9 cellular contexts compared by ENCODE assay signal in the genomic region with DNA sequence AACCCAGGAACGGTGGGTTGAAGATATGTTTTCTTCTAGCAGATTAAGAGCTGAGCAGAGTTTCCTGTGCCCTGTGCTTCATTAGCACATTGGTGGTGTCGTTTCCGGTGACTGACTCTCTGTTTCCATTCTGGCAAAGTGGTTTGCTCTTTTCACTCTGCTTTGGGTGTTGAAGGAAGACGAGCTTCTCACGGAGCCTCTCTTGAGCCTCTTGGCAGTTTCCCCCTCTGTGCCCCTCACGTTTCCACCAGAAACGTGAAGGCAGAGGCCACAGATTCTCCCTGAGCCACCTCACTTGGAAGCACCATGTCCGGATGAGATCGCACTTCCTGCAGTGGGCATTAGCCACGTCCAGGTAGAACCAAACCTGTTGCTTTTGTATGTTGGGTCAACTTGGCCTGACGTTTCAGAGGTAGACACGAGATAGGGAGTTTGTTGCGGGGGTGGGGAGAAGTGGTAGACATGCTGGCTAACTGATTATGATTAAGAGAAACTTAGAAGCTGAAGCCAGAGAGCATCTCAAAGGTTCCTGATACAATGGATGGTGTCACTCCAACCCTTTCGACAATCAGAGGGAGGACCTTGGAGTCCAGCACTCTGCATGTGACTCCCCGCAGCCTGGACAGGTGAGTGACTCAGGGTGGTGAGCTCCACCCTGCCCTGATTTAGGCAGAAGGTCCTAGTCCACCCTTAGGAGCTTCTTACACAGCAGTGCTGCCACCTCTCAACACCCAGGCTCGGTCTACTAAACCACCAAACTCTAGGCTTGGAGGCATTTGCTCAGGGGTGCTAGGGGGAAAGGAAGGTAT. TPM values are rescaled to one million over a fixed set of nuclear protein-coding genes. Genes with fewer than 3 reads are reported as not detected.
DNase-seq lines count a peak whose midpoint lies in the region; ATAC-seq and TF ChIP-seq lines count a peak whose summit lies in the region.
"Had no signal": no experiment of that assay in that cellular context is flagged by ENCODE, and none has a peak within 500 bp of the region (broad histone marks: within the 10 kb centered on the region; RNA-seq: fewer than 3 reads in every experiment).

Gene LAX1 (plus strand): TSS at position 155 of the 809 bp plus-strand sequence. CDS start 383 bp downstream, at position 538.

- peaks cover 36 to 78% (median 51%) of the 10 kb centered on the region in 7 donors for H3K4me1 Mint-ChIP-seq in naive thymus-derived CD4-positive, alpha-beta T cell

- CTCF ChIA-PET in naive thymus-derived CD4-positive, alpha-beta T cell (lab: Charles Lee), result interaction anchor here (0.6 to 2.2 kb wide), 11 partner anchors 10 to 277 kb away, joined by 3 to 13 read pairs (median 4); partner anchors contain the start of gene ATP2B4

- peak within 1 kb of the TSS; percentile 72 for H3K4me3 ChIP-seq in naive thymus-derived CD4-positive, alpha-beta T cell (ENCODE audit: low read length)
- H3K4me3 ChIP-seq in dorsolateral prefrontal cortex, result no peak within 1 kb of the TSS

- TF ChIP-seq CTCF in dorsolateral prefrontal cortex (IDR thresholded peaks at IDR 0.05 in 54 of 56, conservative IDR thresholded peaks at IDR 0.05 in 2 of 56; ENCODE audit: low read depth in 1 of 56, partially characterized antibody in 56 of 56), result no peak

- peak within 1 kb of the TSS; percentile 90 to 99 (median 97) for H3K4me3 Mint-ChIP-seq in naive thymus-derived CD4-positive, alpha-beta T cell

- H3K36me3 ChIP-seq in naive thymus-derived CD4-positive, alpha-beta T cell (ENCODE audit: control insufficient read depth in 2 of 3, insufficient read depth in 3 of 3, low read length in 3 of 3), result peaks cover 0 to 5% (median 4%) of the 10 kb centered on the region in 3 experiments

- H3K27ac Mint-ChIP-seq in naive thymus-derived CD4-positive, alpha-beta T cell, result peak within 1 kb of the TSS; percentile 97 to 99 (median 98)

- peaks cover 4 to 17% (median 8%) of the 10 kb centered on the region in 5 donors for H3K36me3 Mint-ChIP-seq in naive thymus-derived CD4-positive, alpha-beta T cell

- peak; percentile 73 for DNase-seq in activated CD8-positive, alpha-beta memory T cell treated with anti-CD3 and anti-CD28 coated beads, Interleukin-2, amount 50 U/mL, for 1 hour (ENCODE audit: extremely low read depth)
- DNase-seq in naive thymus-derived CD4-positive, alpha-beta T cell, result peak; percentile 15 to 87 (median 81)
- DNase-seq in NCI-H748 (lab: John Stamatoyannopoulos, UW; ENCODE audit: unreplicated experiment) (no peak), dorsolateral prefrontal cortex (no peak), head of caudate nucleus (no peak)

- POLR2A ChIA-PET in naive thymus-derived CD4-positive, alpha-beta T cell (lab: Charles Lee), result interaction anchor here (0.6 to 3.6 kb wide), 27 partner anchors 8 to 652 kb away, joined by 3 to 18 read pairs (median 5); partner anchors contain the start of gene ATP2B4

- ATAC-seq in GM19035 (IDR thresholded peaks at IDR 0.05; ENCODE audit: unreplicated experiment) (peak; percentile 87), HG03520 (IDR thresholded peaks at IDR 0.05; ENCODE audit: unreplicated experiment) (peak; percentile 84), HG03457 (IDR thresholded peaks at IDR 0.05; ENCODE audit: unreplicated experiment) (no peak)
- peak; percentile 90 for ATAC-seq in naive thymus-derived CD4-positive, alpha-beta T cell

- H3K27ac ChIP-seq in naive thymus-derived CD4-positive, alpha-beta T cell (ENCODE audit: low read depth, low read length), result peak within 1 kb of the TSS; percentile 88
- no peak within 1 kb of the TSS for H3K27ac ChIP-seq in dorsolateral prefrontal cortex

- no peaks in the 10 kb centered on the region for H3K9me3 Mint-ChIP-seq in naive thymus-derived CD4-positive, alpha-beta T cell

- no peaks in the 10 kb centered on the region for H3K9me3 ChIP-seq in naive thymus-derived CD4-positive, alpha-beta T cell (ENCODE audit: control insufficient read depth in 2 of 3, low read length in 3 of 3)

- H3K27me3 ChIP-seq in naive thymus-derived CD4-positive, alpha-beta T cell (ENCODE audit: control insufficient read depth in 2 of 2, insufficient read depth in 2 of 2, low read length in 2 of 2), result no peaks in the 10 kb centered on the region
- no peaks in the 10 kb centered on the region for H3K27me3 ChIP-seq in dorsolateral prefrontal cortex

- H3K27me3 Mint-ChIP-seq in naive thymus-derived CD4-positive, alpha-beta T cell, result no peaks in the 10 kb centered on the region

- intact Hi-C loops in naive thymus-derived CD4-positive, alpha-beta T cell (cut with micrococcal nuclease), result loop anchor here (1.0 to 10.0 kb wide), 15 partner anchors 11 to 646 kb away; partner anchors contain the start of genes ATP2B4 (in 2 of the 2) and PPP1R15B (in 1 of the 2)
- intact Hi-C loops in dorsolateral prefrontal cortex (cut with DNase I), result no loop called here
- intact Hi-C loops in head of caudate nucleus (cut with DNase I), result no loop called here

- H3K4me1 ChIP-seq in naive thymus-derived CD4-positive, alpha-beta T cell (ENCODE audit: control insufficient read depth in 2 of 2, insufficient read depth in 2 of 2, low read length in 2 of 2), result peaks cover 44 to 45% of the 10 kb centered on the region in 2 donors

RNA-seq across cellular contexts. Expression of gene LAX1, which starts in this region (rescaled TPM):
- total RNA-seq in naive thymus-derived CD4-positive, alpha-beta T cell, result 10 to 100 TPM; 12.9 to 36.1 (median 18.6) TPM
- 10 to 100 TPM; 16.5 to 38.6 TPM for polyA plus RNA-seq in naive thymus-derived CD4-positive, alpha-beta T cell
- under 1 TPM in 12 of 120 experiments, not detected in 108; 0.16 to 0.41 (median 0.26) TPM for total RNA-seq in dorsolateral prefrontal cortex
- total RNA-seq: M059J had no signal

Comparison
In these comparisons a context has a peak if more than half of its experiments do, and no peak if none do; other contexts are left out.
1. RNA of gene LAX1 (total RNA-seq): 12.9 to 36.1 TPM in naive thymus-derived CD4-positive, alpha-beta T cell; 0.16 to 0.41 TPM in dorsolateral prefrontal cortex; every median in the first group is over 4 times any median in the second.
2. DNase-seq: peak in activated CD8-positive, alpha-beta memory T cell treated with anti-CD3 and anti-CD28 coated beads, Interleukin-2, amount 50 U/mL, for 1 hour (single experiment) and naive thymus-derived CD4-positive, alpha-beta T cell (9 of 9); none in NCI-H748 (single experiment), dorsolateral prefrontal cortex (0 of 10) and head of caudate nucleus (0 of 42).
3. intact Hi-C loops: an anchor here in naive thymus-derived CD4-positive, alpha-beta T cell (1.0 to 10.0 kb wide); none called in dorsolateral prefrontal cortex and head of caudate nucleus.